ENCODE assay signal across 8 cellular contexts in genomic region chr10:60943372-60944158, GRCh38. TPM values are rescaled to one million over a fixed set of nuclear protein-coding genes. Genes with fewer than 3 reads are reported as not detected.
DNase-seq lines count a peak whose midpoint lies in the region; ATAC-seq and TF ChIP-seq lines count a peak whose summit lies in the region.

No MANE protein-coding gene starts in this region.

- peak; percentile 50 for ATAC-seq in GM19035 (IDR thresholded peaks at IDR 0.05; ENCODE audit: unreplicated experiment)
- ATAC-seq in HG03460 (IDR thresholded peaks at IDR 0.05; ENCODE audit: unreplicated experiment) = peak; percentile 31

- no peaks in the 10 kb centered on the region for H3K27me3 ChIP-seq in skeletal muscle satellite cell (ENCODE audit: control insufficient read depth, insufficient read depth, low read length)

- H3K4me2 ChIP-seq in skeletal muscle satellite cell (ENCODE audit: low read length) = peak overlapping the region; percentile 97

- peaks cover 14% of the 10 kb centered on the region for H3K4me1 Mint-ChIP-seq in CD14-positive monocyte

- no peaks in the 10 kb centered on the region for H3K9me3 ChIP-seq in skeletal muscle satellite cell (replicated peaks; ENCODE audit: low read length)

- H3K36me3 Mint-ChIP-seq in CD14-positive monocyte = no peaks in the 10 kb centered on the region

- DNase-seq in CD14-positive monocyte (ENCODE audit: low spot score) (peak; percentile 56), SK-N-DZ (ENCODE audit: low spot score) (peak; percentile 71), cerebellar cortex (ENCODE audit: low spot score) (peak; percentile 73), iris pigment epithelial cell (ENCODE audit: low read depth) (peak; percentile 62), epidermal melanocyte (ENCODE audit: insufficient read length, low spot score) (no peak)

- peaks cover 0 to 2% (median 0%) of the 10 kb centered on the region in 7 donors for H3K9me3 Mint-ChIP-seq in CD14-positive monocyte

- H3K9ac ChIP-seq in skeletal muscle satellite cell (ENCODE audit: low read depth, low read length) = peak overlapping the region; percentile 99

- peak overlapping the region; percentile 82 for H3K4me3 ChIP-seq in skeletal muscle satellite cell (ENCODE audit: low read length)

- intact Hi-C loops in CD14-positive monocyte (cut with micrococcal nuclease) = no loop called here

- peaks cover 32% of the 10 kb centered on the region for H3K4me1 ChIP-seq in skeletal muscle satellite cell (ENCODE audit: control insufficient read depth, insufficient read depth, low read length)

- no peak for TF ChIP-seq CTCF in CD14-positive monocyte (IDR thresholded peaks at IDR 0.05)

- H3K4me3 Mint-ChIP-seq in CD14-positive monocyte = peak overlapping the region; percentile 90 to 94

- no peaks in the 10 kb centered on the region for H3K36me3 ChIP-seq in skeletal muscle satellite cell (ENCODE audit: insufficient read depth, low read length)

- peaks cover 4 to 10% (median 7%) of the 10 kb centered on the region in 3 donors for H3K27me3 Mint-ChIP-seq in CD14-positive monocyte (ENCODE audit: low read depth in 3 of 3)

- peak overlapping the region in 6 of 7 donors; percentile 21 to 78 (median 72) for H3K27ac Mint-ChIP-seq in CD14-positive monocyte

RNA-seq across cellular contexts. Expression of gene RHOBTB1, which starts 0.4 kb away (rescaled TPM):
- polyA plus RNA-seq in CD14-positive monocyte = under 1 TPM; 0.41 to 0.62 TPM
- polyA plus RNA-seq in SK-N-DZ (2014; cell fraction: cytosol; rRNA removed) = 41.8 and 48.5 TPM in 2 replicates
- 66.6 and 67.1 TPM in 2 replicates for polyA plus RNA-seq in SK-N-DZ (2014; cell fraction: nucleus; rRNA removed)
- 6.8 and 11.8 TPM in 2 replicates for total RNA-seq in skeletal muscle satellite cell (2012; rRNA removed)
